ENCODE assay signal across 9 cellular contexts in genomic region chr5:125411163-125412050, GRCh38.
DNase-seq lines count a peak whose midpoint lies in the region; ATAC-seq and TF ChIP-seq lines count a peak whose summit lies in the region.
"Had no signal": no experiment of that assay in that cellular context is flagged by ENCODE, and none has a peak within 500 bp of the region (broad histone marks: within the 10 kb centered on the region; RNA-seq: fewer than 3 reads in every experiment).

No MANE protein-coding gene starts in this region.

- intact Hi-C loops in Panc1 (cut with micrococcal nuclease; ENCODE audit: unreplicated experiment) = loop anchor here (5.0 to 10.0 kb wide), 4 partner anchors 163 to 1474 kb away; partner anchors contain the start of gene ZNF608
- intact Hi-C loops in sigmoid colon (cut with DNase I) = loop anchor here (2.0 to 5.0 kb wide), 2 partner anchors 479 to 665 kb away; partner anchors contain the start of gene ZNF608

- DNase-seq in NCI-H2171 treated with DMSO at 0.1 percent for 48 hours (lab: John Stamatoyannopoulos, UW) = peak; percentile 63
- no peak for DNase-seq in NCI-H2171 (lab: John Stamatoyannopoulos, UW)
- no peak for DNase-seq in Panc1 (ENCODE audit: low read depth, low spot score)
- DNase-seq in foreskin keratinocyte = peak; percentile 78 to 87
- DNase-seq in sigmoid colon = peak; percentile 59
- no peak for DNase-seq in GM19240 (ENCODE audit: insufficient read length, low spot score)
- DNase-seq in NCI-H2029 treated with DMSO at 0.1 percent for 48 hours (lab: John Stamatoyannopoulos, UW) = no peak
- DNase-seq: CD4-positive, CD25-positive, alpha-beta regulatory T cell had no signal

- H3K9me3 ChIP-seq in Panc1 (ENCODE audit: control insufficient read depth, insufficient read depth, low read depth, low read length) (peaks cover 15% of the 10 kb centered on the region; the same call in 1 of the 2 replicates), sigmoid colon (no peaks in the 10 kb centered on the region)

- H3K27me3 ChIP-seq in Panc1 (ENCODE audit: control insufficient read depth, insufficient read depth, low read length) = no peaks in the 10 kb centered on the region
- no peaks in the 10 kb centered on the region for H3K27me3 ChIP-seq in foreskin keratinocyte
- no peaks in the 10 kb centered on the region for H3K27me3 ChIP-seq in sigmoid colon

- H3K4me1 ChIP-seq in Panc1 (ENCODE audit: control insufficient read depth, insufficient read depth, low read length) (peaks cover 72% of the 10 kb centered on the region), foreskin keratinocyte (peaks cover 40% of the 10 kb centered on the region), sigmoid colon (peaks cover 0 to 66% (median 60%) of the 10 kb centered on the region in 4 donors)

- in situ Hi-C loops in Panc1 (cut with HindIII; ENCODE audit: low pct_unique_long_range_greater_than_20kb, low sequenced_read_pairs) = no loop called here

- no TSS peak for BruUV-seq in Panc1 (replicated peaks; lab: Mats Ljungman, UMichigan)

- peak overlapping the region; percentile 95 for H3K27ac ChIP-seq in Panc1 (ENCODE audit: low read length)
- peak overlapping the region; percentile 94 for H3K27ac ChIP-seq in foreskin keratinocyte
- H3K27ac ChIP-seq in sigmoid colon = peak overlapping the region; percentile 66 to 84 (median 74)

- TF ChIP-seq CTCF in Panc1 (IDR thresholded peaks at IDR 0.05) (no peak), foreskin keratinocyte (conservative IDR thresholded peaks at IDR 0.05) (no peak), sigmoid colon (IDR thresholded peaks at IDR 0.05) (no peak)

- no peaks in the 10 kb centered on the region for H3K36me3 ChIP-seq in Panc1 (ENCODE audit: control insufficient read depth, insufficient read depth, low read length)
- H3K36me3 ChIP-seq in sigmoid colon = no peaks in the 10 kb centered on the region

- peak; percentile 54 for ATAC-seq in HG03095 (IDR thresholded peaks at IDR 0.05; ENCODE audit: unreplicated experiment)
- ATAC-seq in Panc1 = no peak
- peak; percentile 3 for ATAC-seq in foreskin keratinocyte

- WGBS in sigmoid colon, 2 donors = 20 to 53% methylated on average over 9 of the region's 9 CpGs

- TF ChIP-seq EP300 in sigmoid colon (IDR thresholded peaks at IDR 0.05) = no peak

- H3K4me3 ChIP-seq in Panc1 (ENCODE audit: low read depth in 2 of 2, low read length in 2 of 2) (peak overlapping the region in 1 of 2 experiments; percentile 30; a peak in 2 of 4 replicates), sigmoid colon (peak overlapping the region in 3 of 4 donors; percentile 1 to 30 (median 21))

- no peak for TF ChIP-seq POLR2A in sigmoid colon (IDR thresholded peaks at IDR 0.05)

- POLR2A ChIA-PET in Panc1 (lab: Charles Lee) = interaction anchor here (0.6 to 0.7 kb wide), 2 partner anchors 285 to 666 kb away, joined by 3 to 6 read pairs; no protein-coding TSS in a partner anchor

- CTCF ChIA-PET in Panc1 (lab: Charles Lee) = interaction anchor here (1.0 to 1.1 kb wide), 2 partner anchors 9 to 752 kb away, joined by 6 read pairs; no protein-coding TSS in a partner anchor

Comparison
In these comparisons a context has a peak if more than half of its experiments do, and no peak if none do; other contexts are left out.
1. DNase-seq: peak in NCI-H2171 treated with DMSO at 0.1 percent for 48 hours (single experiment), foreskin keratinocyte (2 of 2) and sigmoid colon (single experiment); none in NCI-H2171 (single experiment), Panc1 (single experiment), GM19240 (single experiment) and NCI-H2029 treated with DMSO at 0.1 percent for 48 hours (single experiment).
2. Peak in every context shown above with its lines, with median percentiles within 50 percentile points of each other: H3K27ac ChIP-seq.